Comparison of ENCODE assay signal across 1 cellular context in genomic region chr2:160269803-160270570, GRCh38.
A peak's percentile ranks its signal among the peaks of the same experiment; 100 is the strongest.
TF ChIP-seq lines count a peak whose summit lies in the region.

No MANE protein-coding gene starts in this region.

TF ChIP-seq in HEK293, 187 proteins besides CTCF, POLR2A, EP300 and RAD21 (continued from another document and continues in another):
- TF ChIP-seq ZNF645 (tag by site-specific recombination; IDR thresholded peaks at IDR 0.05) (no peak), ZNF561 (tag by site-specific recombination; IDR thresholded peaks at IDR 0.05; ENCODE audit: borderline replicate concordance) (0 out of 2 replicates have a peak, but pooled peaks have one; percentile 39), ZNF423 (tag by site-specific recombination; IDR thresholded peaks at IDR 0.05) (peak; percentile 79), ZBTB26 (tag by site-specific recombination; optimal IDR thresholded peaks at IDR 0.05) (peak; percentile 89), SP2 (tag by site-specific recombination; IDR thresholded peaks at IDR 0.05) (peak; percentile 59), ZNF571 (tag by site-specific recombination; IDR thresholded peaks at IDR 0.05) (no peak), BCL11B (tag by site-specific recombination; IDR thresholded peaks at IDR 0.05; ENCODE audit: low read depth) (peak; percentile 78), ZBTB11 (tag by site-specific recombination; conservative IDR thresholded peaks at IDR 0.05; ENCODE audit: low read depth) (0 out of 2 replicates have a peak, but pooled peaks have one; percentile 14), ZNF341 (tag by site-specific recombination; IDR thresholded peaks at IDR 0.05; ENCODE audit: low read depth) (peak; percentile 87), ZBTB10 (tag by site-specific recombination; IDR thresholded peaks at IDR 0.05) (peak; percentile 66; the same call in 1 of the 2 replicates), ZNF488 (tag by site-specific recombination; IDR thresholded peaks at IDR 0.05) (no peak), ZNF324 (tag by site-specific recombination; IDR thresholded peaks at IDR 0.05) (peak; percentile 62; the same call in 1 of the 2 replicates), ZNF501 (tag by site-specific recombination; IDR thresholded peaks at IDR 0.05) (peak; percentile 78; the same call in 1 of the 2 replicates), ZNF10 (tag by site-specific recombination; IDR thresholded peaks at IDR 0.05) (peak; percentile 19; the same call in 1 of the 2 replicates), GLIS1 (tag by site-specific recombination; IDR thresholded peaks at IDR 0.05) (peak; percentile 92), ZNF473 (tag by site-specific recombination; IDR thresholded peaks at IDR 0.05) (no peak), ZBTB21 (tag by site-specific recombination; IDR thresholded peaks at IDR 0.05) (peak; percentile 46; the same call in 1 of the 2 replicates), ZFP37 (tag by site-specific recombination; IDR thresholded peaks at IDR 0.05) (peak; percentile 70; the same call in 1 of the 2 replicates), INSM2 (tag by site-specific recombination; IDR thresholded peaks at IDR 0.05) (peak; percentile 76), GLIS2 (tag by site-specific recombination; IDR thresholded peaks at IDR 0.05) (peak; percentile 88), BCL11A (tag by site-specific recombination; IDR thresholded peaks at IDR 0.05; ENCODE audit: low read depth) (peak; percentile 75; the same call in 1 of the 2 replicates), KLF17 (tag by site-specific recombination; IDR thresholded peaks at IDR 0.05) (peak; percentile 62), ZNF366 (tag by site-specific recombination; conservative IDR thresholded peaks at IDR 0.05) (0 out of 2 replicates have a peak, but pooled peaks have one; percentile 28), ZNF394 (tag by site-specific recombination; IDR thresholded peaks at IDR 0.05; ENCODE audit: borderline replicate concordance) (no peak; the same call in none of the 2 replicates), ZNF354C (tag by site-specific recombination; IDR thresholded peaks at IDR 0.05; ENCODE audit: borderline replicate concordance, low read depth) (no peak), GLI4 (tag by site-specific recombination; IDR thresholded peaks at IDR 0.05) (peak; percentile 58; the same call in 1 of the 2 replicates), ZFP69B (tag by site-specific recombination; IDR thresholded peaks at IDR 0.05) (peak; percentile 49; the same call in 1 of the 2 replicates), ZSCAN30 (tag by site-specific recombination; IDR thresholded peaks at IDR 0.05) (peak; percentile 73; the same call in 1 of the 2 replicates), YY1 (tag by site-specific recombination; IDR thresholded peaks at IDR 0.05) (peak; percentile 70), ZNF843 (tag by site-specific recombination; IDR thresholded peaks at IDR 0.05) (peak; percentile 61; the same call in 1 of the 2 replicates), SP7 (tag by site-specific recombination; IDR thresholded peaks at IDR 0.05) (peak; percentile 81), ZXDB (tag by site-specific recombination; IDR thresholded peaks at IDR 0.05) (peak; percentile 92), KLF16 (tag by site-specific recombination; IDR thresholded peaks at IDR 0.05) (no peak; the same call in 1 of the 2 replicates), KLF10 (tag by site-specific recombination; IDR thresholded peaks at IDR 0.05) (peak; percentile 83), ZNF335 (tag by site-specific recombination; conservative IDR thresholded peaks at IDR 0.05) (peak; percentile 94), ZNF785 (tag by site-specific recombination; IDR thresholded peaks at IDR 0.05) (0 out of 2 replicates have a peak, but pooled peaks have one; percentile 16), PRDM2 (tag by site-specific recombination; IDR thresholded peaks at IDR 0.05; ENCODE audit: borderline replicate concordance) (no peak), FEZF1 (tag by site-specific recombination; IDR thresholded peaks at IDR 0.05) (peak; percentile 51), ZNF112 (tag by site-specific recombination; IDR thresholded peaks at IDR 0.05) (no peak)
